In genomic region chr20:25863536-25864325, GRCh38 we compare ENCODE assay signal across 1 cellular context.
A peak's percentile ranks its signal among the peaks of the same experiment; 100 is the strongest.
TF ChIP-seq lines count a peak whose summit lies in the region.

No MANE protein-coding gene starts in this region.

TF ChIP-seq in HEK293, 187 proteins besides CTCF, POLR2A, EP300 and RAD21 (continued from another document):
- TF ChIP-seq SP2 (tag by site-specific recombination; IDR thresholded peaks at IDR 0.05) = peak; percentile 25
